In genomic region chr12:132617822-132618682, GRCh38 we compare ENCODE assay signal across 12 cellular contexts. TPM values are rescaled to one million over a fixed set of nuclear protein-coding genes. Genes with fewer than 3 reads are reported as not detected.
DNase-seq lines count a peak whose midpoint lies in the region; ATAC-seq and FAIRE-seq lines count a peak whose summit lies in the region.
"Had no signal": no experiment of that assay in that cellular context is flagged by ENCODE, and none has a peak within 500 bp of the region (broad histone marks: within the 10 kb centered on the region; RNA-seq: fewer than 3 reads in every experiment).

No MANE protein-coding gene starts in this region.

- H3K4me1 Mint-ChIP-seq in activated CD8-positive, alpha-beta memory T cell treated with anti-CD3 and anti-CD28 coated beads, Interleukin-2, amount 10 ng/mL, durations not matched to agents 7 days and 5 days, result peaks cover 2% of the 10 kb centered on the region
- H3K4me1 Mint-ChIP-seq in stimulated activated memory B cell treated with anti-CD40 and anti-IgM and Interleukin-4, amounts not matched to agents 10 μg/mL and 1 μg/mL and 100 μg/mL, for 72 hours, result peaks cover 25% of the 10 kb centered on the region

- peak overlapping the region; percentile 28 for H3K27ac Mint-ChIP-seq in activated CD8-positive, alpha-beta memory T cell treated with anti-CD3 and anti-CD28 coated beads, Interleukin-2, amount 10 ng/mL, durations not matched to agents 7 days and 5 days
- H3K27ac Mint-ChIP-seq in stimulated activated memory B cell treated with anti-CD40 and anti-IgM and Interleukin-4, amounts not matched to agents 10 μg/mL and 1 μg/mL and 100 μg/mL, for 72 hours, result no peak overlapping the region

- peak overlapping the region; percentile 33 for H3K4me3 ChIP-seq in iPS-11a (ENCODE audit: low read depth, low read length)
- H3K4me3 ChIP-seq in small intestine (ENCODE audit: low read depth in 1 of 2, low read length in 2 of 2), result peak overlapping the region in 1 of 2 donors; percentile 37
- H3K4me3 ChIP-seq: left lung had no signal

- CTCF ChIA-PET in activated CD8-positive, alpha-beta memory T cell treated with anti-CD3 and anti-CD28 coated beads, Interleukin-2, amount 10 ng/mL, durations not matched to agents 7 days and 5 days (lab: Charles Lee), result interaction anchor here (0.9 kb wide), 1 partner anchor 203 kb away, joined by 4 read pairs; no protein-coding TSS in a partner anchor

- peaks cover 0 to 3% of the 10 kb centered on the region in 2 donors for H3K4me1 ChIP-seq in small intestine (ENCODE audit: control insufficient read depth in 2 of 2, insufficient read depth in 1 of 2, low read depth in 1 of 2, low read length in 1 of 2)

- DNase-seq in activated CD8-positive, alpha-beta memory T cell treated with anti-CD3 and anti-CD28 coated beads, Interleukin-2, amount 10 ng/mL, durations not matched to agents 7 days and 5 days, result no peak
- no peak for DNase-seq in activated CD8-positive, alpha-beta memory T cell treated with anti-CD3 and anti-CD28 coated beads, Interleukin-2, amount 50 U/mL, for 4 hours
- DNase-seq in NCI-H69 (lab: John Stamatoyannopoulos, UW), result peak; percentile 63
- no peak for DNase-seq in NOMO-1 treated with dmso at 0.1 percent for 144 hours (lab: John Stamatoyannopoulos, UW; ENCODE audit: unreplicated experiment)
- no peak for DNase-seq in AG20443 (ENCODE audit: low spot score)
- DNase-seq in small intestine, result no peak
- DNase-seq: activated naive CD4-positive, alpha-beta T cell; stimulated activated naive CD4-positive, alpha-beta T cell treated with Interleukin-2 at 50 U/mL for 16 hours had no signal

- H3K36me3 ChIP-seq in small intestine (ENCODE audit: control insufficient read depth in 2 of 2, insufficient read depth in 2 of 2, low read length in 2 of 2), result no peaks in the 10 kb centered on the region
- H3K36me3 ChIP-seq: left lung had no signal

- H3K27me3 Mint-ChIP-seq in activated CD8-positive, alpha-beta memory T cell treated with anti-CD3 and anti-CD28 coated beads, Interleukin-2, amount 10 ng/mL, durations not matched to agents 7 days and 5 days, result peaks cover 24% of the 10 kb centered on the region
- peaks cover 27% of the 10 kb centered on the region for H3K27me3 Mint-ChIP-seq in stimulated activated memory B cell treated with anti-CD40 and anti-IgM and Interleukin-4, amounts not matched to agents 10 μg/mL and 1 μg/mL and 100 μg/mL, for 72 hours

- peaks cover 0 to 18% of the 10 kb centered on the region in 2 donors for H3K27me3 ChIP-seq in small intestine (ENCODE audit: control insufficient read depth in 2 of 2, insufficient read depth in 2 of 2, low read length in 2 of 2)

- no peaks in the 10 kb centered on the region for H3K9me3 ChIP-seq in small intestine (ENCODE audit: control insufficient read depth, low read depth)

- no peak for FAIRE-seq in small intestine (lab: Jason Lieb, UNC)

- ATAC-seq in activated CD8-positive, alpha-beta memory T cell treated with anti-CD3 and anti-CD28 coated beads, Interleukin-2, amount 10 ng/mL, durations not matched to agents 7 days and 5 days, result no peak
- ATAC-seq in stimulated activated memory B cell treated with anti-CD40 and anti-IgM and Interleukin-4, amounts not matched to agents 10 μg/mL and 1 μg/mL and 100 μg/mL, for 72 hours, result no peak
- ATAC-seq: left lung had no signal

- 7 to 14% (median 13%) methylated on average over 38 to 51 of the region's 51 CpGs for WGBS in small intestine, 3 donors

- peaks cover 13% of the 10 kb centered on the region for H3K36me3 Mint-ChIP-seq in activated CD8-positive, alpha-beta memory T cell treated with anti-CD3 and anti-CD28 coated beads, Interleukin-2, amount 10 ng/mL, durations not matched to agents 7 days and 5 days
- peaks cover 7% of the 10 kb centered on the region for H3K36me3 Mint-ChIP-seq in stimulated activated memory B cell treated with anti-CD40 and anti-IgM and Interleukin-4, amounts not matched to agents 10 μg/mL and 1 μg/mL and 100 μg/mL, for 72 hours

- H3K4me3 Mint-ChIP-seq in activated CD8-positive, alpha-beta memory T cell treated with anti-CD3 and anti-CD28 coated beads, Interleukin-2, amount 10 ng/mL, durations not matched to agents 7 days and 5 days, result no peak overlapping the region
- H3K4me3 Mint-ChIP-seq in stimulated activated memory B cell treated with anti-CD40 and anti-IgM and Interleukin-4, amounts not matched to agents 10 μg/mL and 1 μg/mL and 100 μg/mL, for 72 hours, result peak overlapping the region; percentile 3

- no peak overlapping the region for H3K27ac ChIP-seq in small intestine (ENCODE audit: low read depth in 1 of 2, low read length in 1 of 2)
- H3K27ac ChIP-seq: BLaER1 treated with 17β-estradiol and CSF1 and Interleukin-3, amounts not matched to agents 10 nM and 100 nM; left lung had no signal

- H3K9me3 Mint-ChIP-seq in activated CD8-positive, alpha-beta memory T cell treated with anti-CD3 and anti-CD28 coated beads, Interleukin-2, amount 10 ng/mL, durations not matched to agents 7 days and 5 days (ENCODE audit: low read depth), result peaks cover 10% of the 10 kb centered on the region
- peaks cover 8% of the 10 kb centered on the region for H3K9me3 Mint-ChIP-seq in stimulated activated memory B cell treated with anti-CD40 and anti-IgM and Interleukin-4, amounts not matched to agents 10 μg/mL and 1 μg/mL and 100 μg/mL, for 72 hours

RNA-seq across cellular contexts. Expression of gene P2RX2, which starts 0.5 kb away (rescaled TPM):
- total RNA-seq in activated CD8-positive, alpha-beta memory T cell treated with anti-CD3 and anti-CD28 coated beads, Interleukin-2, amount 10 ng/mL, durations not matched to agents 7 days and 5 days, result not detected
- 1 to 10 TPM in 1 of 3 donors, not detected in 2; 1.9 TPM for polyA plus RNA-seq in small intestine
- total RNA-seq: left lung had no signal

RNA-seq across cellular contexts. Expression of gene LRCOL1, which starts 7.7 kb away (rescaled TPM):
- total RNA-seq in activated CD8-positive, alpha-beta memory T cell treated with anti-CD3 and anti-CD28 coated beads, Interleukin-2, amount 10 ng/mL, durations not matched to agents 7 days and 5 days, result not detected
- polyA plus RNA-seq in small intestine, result under 1 TPM in 1 of 3 donors, not detected in 2; 0.85 TPM
